ENCODE assay signal across 2 cellular contexts in genomic region chr12:91379051-91379775, GRCh38.
TF ChIP-seq lines count a peak whose summit lies in the region.

No MANE protein-coding gene starts in this region.

TF ChIP-seq in IMR-90, 13 proteins besides CTCF, POLR2A, EP300 and RAD21:
- TF ChIP-seq SMC3 (IDR thresholded peaks at IDR 0.05; ENCODE audit: low read depth, low read length) (no peak), FOS (IDR thresholded peaks at IDR 0.05; ENCODE audit: low read depth, low read length) (no peak), MXI1 (IDR thresholded peaks at IDR 0.05; ENCODE audit: borderline replicate concordance, low read depth, low read length) (no peak), USF2 (IDR thresholded peaks at IDR 0.05; ENCODE audit: low read depth, low read length) (no peak), MAZ (IDR thresholded peaks at IDR 0.05; ENCODE audit: borderline replicate concordance, low read depth, low read length) (no peak), RCOR1 (IDR thresholded peaks at IDR 0.05; ENCODE audit: insufficient replicate concordance, low read length) (no peak), RFX5 (IDR thresholded peaks at IDR 0.05; ENCODE audit: low read depth, low read length) (no peak), CHD1 (IDR thresholded peaks at IDR 0.05; ENCODE audit: low read depth, low read length) (no peak), BHLHE40 (IDR thresholded peaks at IDR 0.05; ENCODE audit: low read depth, low read length) (no peak), ELK1 (IDR thresholded peaks at IDR 0.05; ENCODE audit: borderline replicate concordance, low read depth, low read length) (no peak), MAFK (IDR thresholded peaks at IDR 0.05; ENCODE audit: low read depth, low read length) (no peak), NFE2L2 (IDR thresholded peaks at IDR 0.05; ENCODE audit: low read depth, low read length) (no peak)
TF ChIP-seq in IMR-90: peak in this region for 0.

TF ChIP-seq in K562, 482 proteins besides CTCF, POLR2A, EP300 and RAD21:
- no peak for TF ChIP-seq CBFA2T2 (conservative IDR thresholded peaks at IDR 0.05)
